ENCODE assay signal across 25 cellular contexts in genomic region chr1:155326659-155327058, GRCh38. TPM values are rescaled to one million over a fixed set of nuclear protein-coding genes. Genes with fewer than 3 reads are reported as not detected.
A peak's percentile ranks its signal among the peaks of the same experiment; 100 is the strongest.
DNase-seq lines count a peak whose midpoint lies in the region; ATAC-seq, FAIRE-seq and TF ChIP-seq lines count a peak whose summit lies in the region.
"Had no signal": no experiment of that assay in that cellular context is flagged by ENCODE, and none has a peak within 500 bp of the region (broad histone marks: within the 10 kb centered on the region; RNA-seq: fewer than 3 reads in every experiment).

No MANE protein-coding gene starts in this region.

- peaks cover 33 to 57% (median 37%) of the 10 kb centered on the region in 10 experiments for H3K4me1 ChIP-seq in BLaER1 treated with 17β-estradiol and CSF1 and Interleukin-3, amounts not matched to agents 10 nM and 100 nM
- peaks cover 15% of the 10 kb centered on the region; the same call in 1 of the 2 replicates for H3K4me1 ChIP-seq in IMR-90 (ENCODE audit: control insufficient read depth, insufficient read depth, low read length)

- DNase-seq in IMR-90 (no peak), mesenteric fat pad (ENCODE audit: low spot score) (peak; percentile 89), GM19239 (ENCODE audit: insufficient read length, low spot score) (no peak)
- DNase-seq: activated naive CD8-positive, alpha-beta T cell treated with anti-CD3 and anti-CD28 coated beads for 36 hours; activated T-cell treated with anti-CD3 and anti-CD28 coated beads, Interleukin-2, amount 50 U/mL, for 1 hour; cortex of kidney; NCI-H1105 treated with DMSO at 0.1 percent for 48 hours; NCI-H2107; NCI-H524 treated with DMSO at 0.1 percent for 48 hours; Right ventricle myocardium superior; stimulated activated CD4-positive, alpha-beta T cell treated with anti-CD3 and anti-CD28 coated beads, Interleukin-4, amount 100 ng/mL, for 1 hour had no signal

- no CpG with 5 or more reads among the region's 7 CpGs for WGBS in IMR-90 (ENCODE audit: extremely low coverage in 2 of 2, insufficient read length in 1 of 2), 2 experiments

- H3K4ac ChIP-seq in IMR-90 (ENCODE audit: low read depth, low read length): no peak overlapping the region

- TF ChIP-seq RAD21 in IMR-90 (IDR thresholded peaks at IDR 0.05; ENCODE audit: low read length): no peak

- no peak overlapping the region for H2AFZ ChIP-seq in IMR-90 (replicated peaks; ENCODE audit: low read length, poor library complexity)
- H2AFZ ChIP-seq: hepatocyte had no signal

- no peak overlapping the region for H2BK120ac ChIP-seq in IMR-90 (ENCODE audit: low read depth, low read length)

- H2AK9ac ChIP-seq in IMR-90 (replicated peaks; ENCODE audit: low read depth, low read length, poor library complexity): peak overlapping the region; percentile 39

- POLR2A ChIA-PET in IMR-90 (lab: Charles Lee; ENCODE audit: unreplicated experiment): interaction anchor here (0.5 kb wide), 1 partner anchor 209 kb away, joined by 18 read pairs; no protein-coding TSS in a partner anchor

- no TSS peak for BruUV-seq in IMR-90 (replicated peaks; lab: Mats Ljungman, UMichigan)

- peak overlapping the region in 10 of 11 experiments; percentile 85 to 99 (median 96); a peak in 19 of 22 replicates for H3K4me2 ChIP-seq in BLaER1 treated with 17β-estradiol and CSF1 and Interleukin-3, amounts not matched to agents 10 nM and 100 nM
- no peak overlapping the region for H3K4me2 ChIP-seq in IMR-90 (ENCODE audit: low read depth, low read length)

- no peak overlapping the region for H2AK5ac ChIP-seq in IMR-90 (ENCODE audit: low read depth, low read length)

- no peak overlapping the region for H2BK15ac ChIP-seq in IMR-90 (ENCODE audit: low read depth, low read length)

- H3K36me3 ChIP-seq in BLaER1 treated with 17β-estradiol and CSF1 and Interleukin-3, amounts not matched to agents 10 nM and 100 nM: peaks cover 21 to 50% (median 44%) of the 10 kb centered on the region in 11 experiments
- peaks cover 34% of the 10 kb centered on the region for H3K36me3 ChIP-seq in IMR-90 (ENCODE audit: control insufficient read depth, insufficient read depth, low read length)

- in situ Hi-C loops in IMR-90 (cut with MboI; ENCODE audit: low sequenced_read_pairs): no loop called here

- CTCF ChIA-PET in IMR-90 (lab: Yijun Ruan, JAX): no interaction called here

- intact Hi-C loops in IMR-90 (cut with micrococcal nuclease): loop anchor here (10.0 kb wide), 1 partner anchor 122 kb away; the partner anchor contains the start of genes MTX1 and THBS3

- H3K9me3 ChIP-seq in BLaER1 treated with 17β-estradiol and CSF1 and Interleukin-3, amounts not matched to agents 10 nM and 100 nM (replicated peaks in 1 of 11): no peaks in the 10 kb centered on the region
- H3K9me3 ChIP-seq in IMR-90 (ENCODE audit: control insufficient read depth, insufficient read depth, low read length): no peaks in the 10 kb centered on the region

- H3K4me3 ChIP-seq in BLaER1 treated with 17β-estradiol and CSF1 and Interleukin-3, amounts not matched to agents 10 nM and 100 nM: no peak overlapping the region
- no peak overlapping the region for H3K4me3 ChIP-seq in IMR-90 (ENCODE audit: insufficient read depth, low read depth, low read length)
- H3K4me3 ChIP-seq: hepatocyte, lung had no signal

- no peak for TF ChIP-seq CTCF in IMR-90 (conservative IDR thresholded peaks at IDR 0.05; ENCODE audit: low read depth, low read length)

- H3K27ac ChIP-seq in BLaER1 treated with 17β-estradiol and CSF1 and Interleukin-3, amounts not matched to agents 10 nM and 100 nM: 0 out of 22 replicates have a peak overlapping the region, but pooled peaks of 3 of the 11 experiments have one; percentile 5 to 13 (median 12)
- no peak overlapping the region for H3K27ac ChIP-seq in IMR-90 (ENCODE audit: insufficient read depth, low read length)
- H3K27ac ChIP-seq: hepatocyte had no signal

- H3K18ac ChIP-seq in IMR-90 (ENCODE audit: low read depth, low read length): no peak overlapping the region

- dilution Hi-C loops in IMR-90 (cut with HindIII; ENCODE audit: low sequenced_read_pairs, unreplicated experiment): no loop called here

- ATAC-seq in IMR-90 (ENCODE audit: low read depth): no peak
- ATAC-seq in HG03354 (IDR thresholded peaks at IDR 0.05; ENCODE audit: poor library complexity, severe bottlenecking, unreplicated experiment): no peak
- no peak for ATAC-seq in GM21423 (IDR thresholded peaks at IDR 0.05; ENCODE audit: unreplicated experiment)
- ATAC-seq: T-cell had no signal

- no peak overlapping the region for H3K14ac ChIP-seq in IMR-90 (replicated peaks; ENCODE audit: low read depth, low read length)

- no peak overlapping the region for H4K5ac ChIP-seq in IMR-90 (ENCODE audit: low read depth, low read length)

- no peak for TF ChIP-seq POLR2A in IMR-90 (IDR thresholded peaks at IDR 0.05; ENCODE audit: low read depth, low read length)

- H4K20me1 ChIP-seq in BLaER1 treated with 17β-estradiol and CSF1 and Interleukin-3, amounts not matched to agents 10 nM and 100 nM: peaks cover 12 to 67% (median 40%) of the 10 kb centered on the region in 11 experiments; a peak in 19 of 22 replicates
- peaks cover 30% of the 10 kb centered on the region for H4K20me1 ChIP-seq in IMR-90 (ENCODE audit: insufficient read depth, low read length)

- no peak for FAIRE-seq in GM19239 (lab: Jason Lieb, UNC)
- FAIRE-seq: D721Med, G401.6, GM12892, islet of Langerhans had no signal

- H4K8ac ChIP-seq in IMR-90 (ENCODE audit: low read depth in 2 of 2, low read length in 2 of 2): no peak overlapping the region

- peak overlapping the region in 6 of 11 experiments; percentile 79 to 87 (median 85); a peak in 11 of 22 replicates for H3K9ac ChIP-seq in BLaER1 treated with 17β-estradiol and CSF1 and Interleukin-3, amounts not matched to agents 10 nM and 100 nM
- no peak overlapping the region for H3K9ac ChIP-seq in IMR-90 (ENCODE audit: low read depth, low read length)

- no peaks in the 10 kb centered on the region for H3K27me3 ChIP-seq in BLaER1 treated with 17β-estradiol and CSF1 and Interleukin-3, amounts not matched to agents 10 nM and 100 nM
- H3K27me3 ChIP-seq in IMR-90 (ENCODE audit: control insufficient read depth, insufficient read depth, low read length): no peaks in the 10 kb centered on the region
- H3K27me3 ChIP-seq: hepatocyte had no signal

- no peak overlapping the region for H3K23ac ChIP-seq in IMR-90 (ENCODE audit: low read depth, low read length)

- H2BK5ac ChIP-seq in IMR-90 (ENCODE audit: low read depth, low read length, poor library complexity, severe bottlenecking): no peak overlapping the region

- no peak overlapping the region for H2BK20ac ChIP-seq in IMR-90 (ENCODE audit: low read depth, low read length)

- H4K91ac ChIP-seq in IMR-90 (ENCODE audit: insufficient read depth, low read depth, low read length): no peak overlapping the region

- no peak overlapping the region for H3K56ac ChIP-seq in IMR-90 (ENCODE audit: extremely low read depth, insufficient read depth, low read length)

- H3K9me1 ChIP-seq in IMR-90 (ENCODE audit: insufficient read depth, low read length): peaks cover 19% of the 10 kb centered on the region; the same call in 1 of the 2 replicates

- H3K79me1 ChIP-seq in IMR-90 (ENCODE audit: low read depth in 1 of 2, low read length in 2 of 2): peaks cover 16 to 46% of the 10 kb centered on the region in 2 experiments

TF ChIP-seq in IMR-90, 13 proteins besides CTCF, POLR2A, EP300 and RAD21 (continues in another document):
- TF ChIP-seq NFE2L2 (IDR thresholded peaks at IDR 0.05; ENCODE audit: low read depth, low read length): no peak
- TF ChIP-seq SMC3 (IDR thresholded peaks at IDR 0.05; ENCODE audit: low read depth, low read length): no peak
- no peak for TF ChIP-seq MAFK (IDR thresholded peaks at IDR 0.05; ENCODE audit: low read depth, low read length)
- no peak for TF ChIP-seq CEBPB (IDR thresholded peaks at IDR 0.05; ENCODE audit: low read depth, low read length)
- TF ChIP-seq CHD1 (IDR thresholded peaks at IDR 0.05; ENCODE audit: low read depth, low read length): no peak
- TF ChIP-seq ELK1 (IDR thresholded peaks at IDR 0.05; ENCODE audit: borderline replicate concordance, low read depth, low read length): no peak
- TF ChIP-seq RCOR1 (IDR thresholded peaks at IDR 0.05; ENCODE audit: insufficient replicate concordance, low read length): no peak
- no peak for TF ChIP-seq FOS (IDR thresholded peaks at IDR 0.05; ENCODE audit: low read depth, low read length)

RNA-seq across cellular contexts. Expression of gene RUSC1, which starts 6.0 kb away (rescaled TPM):
- total RNA-seq in IMR-90 (2012; rRNA removed) (4.1 and 4.2 TPM in 2 replicates), mesenteric fat pad (20.8 TPM)
- 31.4 and 32.7 TPM in 2 replicates for polyA plus RNA-seq in IMR-90 (2012; rRNA removed)
- polyA plus RNA-seq in IMR-90 (2012; cell fraction: cytosol; rRNA removed): 20.7 and 29.2 TPM in 2 replicates
- 92.9 and 175 TPM in 2 replicates for polyA plus RNA-seq in IMR-90 (2012; cell fraction: nucleus; rRNA removed; ENCODE audit: low replicate concordance)

RNA-seq across cellular contexts. Expression of gene FDPS, which starts 18.0 kb away (rescaled TPM):
- total RNA-seq in IMR-90 (2012; rRNA removed) (176 and 191 TPM in 2 replicates), mesenteric fat pad (91.7 TPM)
- 183 and 186 TPM in 2 replicates for polyA plus RNA-seq in IMR-90 (2012; rRNA removed)
- 89.2 and 302 TPM in 2 replicates for polyA plus RNA-seq in IMR-90 (2012; cell fraction: cytosol; rRNA removed)
- polyA plus RNA-seq in IMR-90 (2012; cell fraction: nucleus; rRNA removed; ENCODE audit: low replicate concordance): 127 and 231 TPM in 2 replicates

RNA-seq across cellular contexts. Expression of gene PKLR, which starts 25.4 kb away (rescaled TPM):
- total RNA-seq in IMR-90 (2012; rRNA removed) (not detected in 2 replicates), mesenteric fat pad (not detected)
- 0.03 TPM in 1 of 2 replicates, not detected in the other for polyA plus RNA-seq in IMR-90 (2012; rRNA removed)
- not detected in 2 replicates for polyA plus RNA-seq in IMR-90 (2012; cell fraction: cytosol; rRNA removed)
- 0.03 and 0.05 TPM in 2 replicates for polyA plus RNA-seq in IMR-90 (2012; cell fraction: nucleus; rRNA removed; ENCODE audit: low replicate concordance)
- total RNA-seq: activated naive CD8-positive, alpha-beta T cell treated with anti-CD3 and anti-CD28 coated beads for 36 hours; fibroblast of villous mesenchyme; LHCN-M2; Right ventricle myocardium superior; skeletal muscle tissue; urinary bladder had no signal
- polyA plus RNA-seq: urinary bladder had no signal

RNA-seq across cellular contexts. Expression of gene HCN3, which starts 49.4 kb away (rescaled TPM):
- total RNA-seq in IMR-90 (2012; rRNA removed) (0.36 and 0.83 TPM in 2 replicates), mesenteric fat pad (3.3 TPM)
- polyA plus RNA-seq in IMR-90 (2012; rRNA removed): 2.7 and 2.9 TPM in 2 replicates
- polyA plus RNA-seq in IMR-90 (2012; cell fraction: cytosol; rRNA removed): 0.88 and 1.4 TPM in 2 replicates
- 20.7 and 30.0 TPM in 2 replicates for polyA plus RNA-seq in IMR-90 (2012; cell fraction: nucleus; rRNA removed; ENCODE audit: low replicate concordance)

RNA-seq across cellular contexts. Expression of gene CLK2, which starts 53.4 kb away (rescaled TPM):
- total RNA-seq in IMR-90 (2012; rRNA removed) (19.2 and 19.7 TPM in 2 replicates), mesenteric fat pad (34.7 TPM)
- polyA plus RNA-seq in IMR-90 (2012; rRNA removed): 53.0 and 61.2 TPM in 2 replicates
- 18.2 and 18.6 TPM in 2 replicates for polyA plus RNA-seq in IMR-90 (2012; cell fraction: cytosol; rRNA removed)
- 460 and 576 TPM in 2 replicates for polyA plus RNA-seq in IMR-90 (2012; cell fraction: nucleus; rRNA removed; ENCODE audit: low replicate concordance)
